Comparison of ENCODE assay signal across 9 cellular contexts in genomic region chr4:184330008-184330400, GRCh38.
A peak's percentile ranks its signal among the peaks of the same experiment; 100 is the strongest.
DNase-seq lines count a peak whose midpoint lies in the region; ATAC-seq and TF ChIP-seq lines count a peak whose summit lies in the region.
"Had no signal": no experiment of that assay in that cellular context is flagged by ENCODE, and none has a peak within 500 bp of the region (broad histone marks: within the 10 kb centered on the region; RNA-seq: fewer than 3 reads in every experiment).

No MANE protein-coding gene starts in this region.

- H3K27me3 Mint-ChIP-seq in activated CD8-positive, alpha-beta T cell treated with anti-CD3 and anti-CD28 coated beads for 36 hours, result no peaks in the 10 kb centered on the region
- H3K27me3 Mint-ChIP-seq in activated CD8-positive, alpha-beta T cell treated with anti-CD3 and anti-CD28 coated beads, Interleukin-2, amount 10 ng/mL, durations not matched to agents 7 days and 5 days (ENCODE audit: low read depth), result no peaks in the 10 kb centered on the region

- DNase-seq in activated CD8-positive, alpha-beta T cell treated with anti-CD3 and anti-CD28 coated beads for 36 hours, result peak; percentile 71
- no peak for DNase-seq in activated CD8-positive, alpha-beta T cell treated with anti-CD3 and anti-CD28 coated beads, Interleukin-2, amount 10 ng/mL, durations not matched to agents 7 days and 5 days
- peak; percentile 31 for DNase-seq in astrocyte of the spinal cord (ENCODE audit: low read depth, low spot score)
- peak; percentile 41 for DNase-seq in renal cortical epithelial cell (ENCODE audit: low read depth)
- no peak for DNase-seq in COR-L47 (lab: John Stamatoyannopoulos, UW)
- DNase-seq in DMS114 treated with DMSO at 0.1 percent for 48 hours (lab: John Stamatoyannopoulos, UW; ENCODE audit: unreplicated experiment), result no peak
- DNase-seq in NCI-H2171 treated with DMSO at 0.1 percent for 48 hours (lab: John Stamatoyannopoulos, UW), result no peak

- in situ Hi-C loops in astrocyte of the spinal cord (cut with HindIII; ENCODE audit: low sequenced_read_pairs), result no loop called here

- POLR2A ChIA-PET in activated CD8-positive, alpha-beta T cell treated with anti-CD3 and anti-CD28 coated beads for 36 hours (lab: Charles Lee), result no interaction called here
- POLR2A ChIA-PET in activated CD8-positive, alpha-beta T cell treated with anti-CD3 and anti-CD28 coated beads, Interleukin-2, amount 10 ng/mL, durations not matched to agents 7 days and 5 days (lab: Charles Lee), result no interaction called here

- ATAC-seq in activated CD8-positive, alpha-beta T cell treated with anti-CD3 and anti-CD28 coated beads for 36 hours, result peak; percentile 54
- no peak for ATAC-seq in activated CD8-positive, alpha-beta T cell treated with anti-CD3 and anti-CD28 coated beads, Interleukin-2, amount 10 ng/mL, durations not matched to agents 7 days and 5 days
- ATAC-seq in HG03039 (IDR thresholded peaks at IDR 0.05; ENCODE audit: unreplicated experiment), result peak; percentile 58

- no peak overlapping the region for H3K4me3 ChIP-seq in astrocyte of the spinal cord (ENCODE audit: low read depth, low read length)
- H3K4me3 ChIP-seq: SK-N-MC had no signal

- peaks cover 33% of the 10 kb centered on the region for H3K4me1 Mint-ChIP-seq in activated CD8-positive, alpha-beta T cell treated with anti-CD3 and anti-CD28 coated beads for 36 hours (ENCODE audit: low read depth)
- H3K4me1 Mint-ChIP-seq in activated CD8-positive, alpha-beta T cell treated with anti-CD3 and anti-CD28 coated beads, Interleukin-2, amount 10 ng/mL, durations not matched to agents 7 days and 5 days (ENCODE audit: low read depth), result peaks cover 41% of the 10 kb centered on the region

- no peak overlapping the region for H3K4me3 Mint-ChIP-seq in activated CD8-positive, alpha-beta T cell treated with anti-CD3 and anti-CD28 coated beads for 36 hours
- no peak overlapping the region for H3K4me3 Mint-ChIP-seq in activated CD8-positive, alpha-beta T cell treated with anti-CD3 and anti-CD28 coated beads, Interleukin-2, amount 10 ng/mL, durations not matched to agents 7 days and 5 days

- CTCF ChIA-PET in activated CD8-positive, alpha-beta T cell treated with anti-CD3 and anti-CD28 coated beads for 36 hours (lab: Charles Lee), result interaction anchor here (4.6 kb wide), 1 partner anchor 65 kb away, joined by 33 read pairs; no protein-coding TSS in a partner anchor
- CTCF ChIA-PET in activated CD8-positive, alpha-beta T cell treated with anti-CD3 and anti-CD28 coated beads, Interleukin-2, amount 10 ng/mL, durations not matched to agents 7 days and 5 days (lab: Charles Lee), result interaction anchor here (2.3 to 3.5 kb wide), 2 partner anchors 14 to 66 kb away, joined by 9 read pairs; no protein-coding TSS in a partner anchor

- no peaks in the 10 kb centered on the region for H3K36me3 Mint-ChIP-seq in activated CD8-positive, alpha-beta T cell treated with anti-CD3 and anti-CD28 coated beads for 36 hours (ENCODE audit: low read depth)
- peaks cover 8% of the 10 kb centered on the region for H3K36me3 Mint-ChIP-seq in activated CD8-positive, alpha-beta T cell treated with anti-CD3 and anti-CD28 coated beads, Interleukin-2, amount 10 ng/mL, durations not matched to agents 7 days and 5 days (ENCODE audit: low read depth)

- no peaks in the 10 kb centered on the region for H3K9me3 Mint-ChIP-seq in activated CD8-positive, alpha-beta T cell treated with anti-CD3 and anti-CD28 coated beads for 36 hours
- peaks cover 5% of the 10 kb centered on the region for H3K9me3 Mint-ChIP-seq in activated CD8-positive, alpha-beta T cell treated with anti-CD3 and anti-CD28 coated beads, Interleukin-2, amount 10 ng/mL, durations not matched to agents 7 days and 5 days (ENCODE audit: insufficient read depth)

- TF ChIP-seq CTCF in activated CD8-positive, alpha-beta T cell treated with anti-CD3 and anti-CD28 coated beads for 36 hours (IDR thresholded peaks at IDR 0.05), result no peak
- no peak for TF ChIP-seq CTCF in astrocyte of the spinal cord (IDR thresholded peaks at IDR 0.05; ENCODE audit: low read depth, low read length)

- no peak overlapping the region for H3K27ac Mint-ChIP-seq in activated CD8-positive, alpha-beta T cell treated with anti-CD3 and anti-CD28 coated beads for 36 hours
- no peak overlapping the region for H3K27ac Mint-ChIP-seq in activated CD8-positive, alpha-beta T cell treated with anti-CD3 and anti-CD28 coated beads, Interleukin-2, amount 10 ng/mL, durations not matched to agents 7 days and 5 days

- intact Hi-C loops in activated CD8-positive, alpha-beta T cell treated with anti-CD3 and anti-CD28 coated beads for 36 hours (cut with micrococcal nuclease), result no loop called here

Comparison
In these comparisons a context has a peak if more than half of its experiments do, and no peak if none do; other contexts are left out.
1. DNase-seq: peak in activated CD8-positive, alpha-beta T cell treated with anti-CD3 and anti-CD28 coated beads for 36 hours (single experiment), astrocyte of the spinal cord (single experiment) and renal cortical epithelial cell (single experiment); none in activated CD8-positive, alpha-beta T cell treated with anti-CD3 and anti-CD28 coated beads, Interleukin-2, amount 10 ng/mL, durations not matched to agents 7 days and 5 days (single experiment), COR-L47 (single experiment), DMS114 treated with DMSO at 0.1 percent for 48 hours (single experiment) and NCI-H2171 treated with DMSO at 0.1 percent for 48 hours (single experiment).